Comparison of ENCODE assay signal across 1 cellular context in the genomic region with DNA sequence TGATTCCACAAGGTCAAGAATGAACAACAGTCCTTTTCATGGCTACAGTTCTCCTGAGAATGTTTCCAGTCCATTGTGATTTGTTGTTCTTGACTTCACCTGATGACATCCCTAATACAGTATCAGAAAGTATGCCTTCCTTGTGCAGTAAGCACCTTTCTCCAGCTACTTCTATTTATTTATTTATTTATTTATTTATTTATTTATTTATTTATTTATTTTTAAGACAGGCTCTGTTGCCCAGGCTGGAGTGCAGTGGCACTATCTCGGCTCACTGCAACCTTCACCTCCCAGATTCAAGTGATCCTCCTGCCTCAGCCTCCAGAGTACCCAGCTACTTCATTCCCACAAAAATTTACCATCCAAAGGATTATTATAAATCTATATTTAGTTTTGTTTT.
TF ChIP-seq lines count a peak whose summit lies in the region.

No MANE protein-coding gene starts in this region.

TF ChIP-seq in HEK293, 187 proteins besides CTCF, POLR2A, EP300 and RAD21 (continued from another document and continues in another):
- TF ChIP-seq, protein P1, sequence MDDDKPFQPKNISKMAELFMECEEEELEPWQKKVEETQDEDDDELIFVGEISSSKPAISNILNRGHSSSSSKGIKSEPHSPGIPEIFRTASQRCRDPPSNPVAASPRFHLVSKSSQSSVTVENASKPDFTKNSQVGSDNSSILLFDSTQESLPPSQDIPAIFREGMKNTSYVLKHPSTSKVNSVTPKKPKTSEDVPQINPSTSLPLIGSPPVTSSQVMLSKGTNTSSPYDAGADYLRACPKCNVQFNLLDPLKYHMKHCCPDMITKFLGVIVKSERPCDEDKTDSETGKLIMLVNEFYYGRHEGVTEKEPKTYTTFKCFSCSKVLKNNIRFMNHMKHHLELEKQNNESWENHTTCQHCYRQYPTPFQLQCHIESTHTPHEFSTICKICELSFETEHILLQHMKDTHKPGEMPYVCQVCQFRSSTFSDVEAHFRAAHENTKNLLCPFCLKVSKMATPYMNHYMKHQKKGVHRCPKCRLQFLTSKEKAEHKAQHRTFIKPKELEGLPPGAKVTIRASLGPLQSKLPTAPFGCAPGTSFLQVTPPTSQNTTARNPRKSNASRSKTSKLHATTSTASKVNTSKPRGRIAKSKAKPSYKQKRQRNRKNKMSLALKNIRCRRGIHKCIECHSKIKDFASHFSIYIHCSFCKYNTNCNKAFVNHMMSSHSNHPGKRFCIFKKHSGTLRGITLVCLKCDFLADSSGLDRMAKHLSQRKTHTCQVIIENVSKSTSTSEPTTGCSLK (tag by site-specific recombination; IDR thresholded peaks at IDR 0.05): no peak
- TF ChIP-seq ZNF76 (tag by site-specific recombination; IDR thresholded peaks at IDR 0.05; ENCODE audit: borderline replicate concordance, low read depth) (no peak), ZNF112 (tag by site-specific recombination; IDR thresholded peaks at IDR 0.05) (no peak), ZNF121 (tag by site-specific recombination; IDR thresholded peaks at IDR 0.05) (no peak), ZNF530 (tag by site-specific recombination; IDR thresholded peaks at IDR 0.05; ENCODE audit: low read depth) (no peak), WT1 (tag by site-specific recombination; IDR thresholded peaks at IDR 0.05) (no peak), GLIS2 (tag by site-specific recombination; IDR thresholded peaks at IDR 0.05) (no peak), ZNF211 (tag by site-specific recombination; IDR thresholded peaks at IDR 0.05; ENCODE audit: low read depth) (no peak), ZNF549 (tag by site-specific recombination; IDR thresholded peaks at IDR 0.05) (no peak), ZNF155 (tag by site-specific recombination; IDR thresholded peaks at IDR 0.05) (no peak), ZNF473 (tag by site-specific recombination; IDR thresholded peaks at IDR 0.05) (no peak), ZNF560 (tag by site-specific recombination; IDR thresholded peaks at IDR 0.05; ENCODE audit: borderline replicate concordance) (no peak), ZNF629 (tag by site-specific recombination; IDR thresholded peaks at IDR 0.05) (0 out of 2 replicates have a peak, but pooled peaks have one; percentile 20), ZNF391 (tag by site-specific recombination; IDR thresholded peaks at IDR 0.05; ENCODE audit: borderline replicate concordance, low read depth) (no peak), ZNF555 (tag by site-specific recombination; conservative IDR thresholded peaks at IDR 0.05) (peak; percentile 68), ZXDB (tag by site-specific recombination; IDR thresholded peaks at IDR 0.05) (0 out of 2 replicates have a peak, but pooled peaks have one; percentile 22), ZFP37 (tag by site-specific recombination; IDR thresholded peaks at IDR 0.05) (peak; percentile 48; the same call in 1 of the 2 replicates), ZNF23 (tag by site-specific recombination; IDR thresholded peaks at IDR 0.05; ENCODE audit: borderline replicate concordance) (no peak), ZNF239 (tag by site-specific recombination; IDR thresholded peaks at IDR 0.05) (no peak), TRIM28 (IDR thresholded peaks at IDR 0.05; ENCODE audit: borderline replicate concordance, low read length) (no peak), ZNF664 (tag by site-specific recombination; IDR thresholded peaks at IDR 0.05) (no peak), ZNF623 (tag by site-specific recombination; IDR thresholded peaks at IDR 0.05) (peak; percentile 64), GLI2 (tag by site-specific recombination; IDR thresholded peaks at IDR 0.05; ENCODE audit: borderline replicate concordance, low read depth) (no peak), ZSCAN30 (tag by site-specific recombination; IDR thresholded peaks at IDR 0.05) (no peak), ZNF426 (tag by site-specific recombination; IDR thresholded peaks at IDR 0.05) (peak; percentile 66), ZNF596 (tag by site-specific recombination; IDR thresholded peaks at IDR 0.05) (no peak), ZNF514 (tag by site-specific recombination; IDR thresholded peaks at IDR 0.05) (no peak), ZNF548 (tag by site-specific recombination; IDR thresholded peaks at IDR 0.05) (no peak), ZNF266 (tag by site-specific recombination; IDR thresholded peaks at IDR 0.05; ENCODE audit: low read depth) (peak; percentile 58; the same call in 1 of the 2 replicates), ZNF626 (tag by site-specific recombination; IDR thresholded peaks at IDR 0.05) (no peak), BCL11B (tag by site-specific recombination; IDR thresholded peaks at IDR 0.05; ENCODE audit: low read depth) (no peak), FEZF1 (tag by site-specific recombination; IDR thresholded peaks at IDR 0.05) (no peak), SP3 (tag by site-specific recombination; IDR thresholded peaks at IDR 0.05) (peak; percentile 32; the same call in 1 of the 2 replicates), ZNF292 (tag by site-specific recombination; IDR thresholded peaks at IDR 0.05; ENCODE audit: borderline replicate concordance, low read depth) (no peak), ZBTB20 (tag by site-specific recombination; IDR thresholded peaks at IDR 0.05) (no peak), KLF7 (tag by site-specific recombination; IDR thresholded peaks at IDR 0.05; ENCODE audit: borderline replicate concordance) (no peak), ZNF48 (tag by site-specific recombination; IDR thresholded peaks at IDR 0.05) (no peak), KLF10 (tag by site-specific recombination; IDR thresholded peaks at IDR 0.05) (no peak), ZNF138 (tag by site-specific recombination; IDR thresholded peaks at IDR 0.05; ENCODE audit: borderline replicate concordance) (no peak), ZNF16 (tag by site-specific recombination; IDR thresholded peaks at IDR 0.05; ENCODE audit: low read depth) (no peak), ZNF335 (tag by site-specific recombination; conservative IDR thresholded peaks at IDR 0.05) (no peak), ZBTB8A (tag by site-specific recombination; IDR thresholded peaks at IDR 0.05) (peak; percentile 32; the same call in 1 of the 2 replicates), ZBTB1 (tag by site-specific recombination; IDR thresholded peaks at IDR 0.05) (no peak), ZNF416 (tag by site-specific recombination; IDR thresholded peaks at IDR 0.05) (no peak), ZNF621 (tag by site-specific recombination; IDR thresholded peaks at IDR 0.05) (no peak), ZNF610 (tag by site-specific recombination; IDR thresholded peaks at IDR 0.05; ENCODE audit: borderline replicate concordance) (no peak), ZBTB48 (tag by site-specific recombination; IDR thresholded peaks at IDR 0.05) (no peak), ZNF140 (tag by site-specific recombination; IDR thresholded peaks at IDR 0.05) (peak; percentile 65)
- TF ChIP-seq, protein P2, sequence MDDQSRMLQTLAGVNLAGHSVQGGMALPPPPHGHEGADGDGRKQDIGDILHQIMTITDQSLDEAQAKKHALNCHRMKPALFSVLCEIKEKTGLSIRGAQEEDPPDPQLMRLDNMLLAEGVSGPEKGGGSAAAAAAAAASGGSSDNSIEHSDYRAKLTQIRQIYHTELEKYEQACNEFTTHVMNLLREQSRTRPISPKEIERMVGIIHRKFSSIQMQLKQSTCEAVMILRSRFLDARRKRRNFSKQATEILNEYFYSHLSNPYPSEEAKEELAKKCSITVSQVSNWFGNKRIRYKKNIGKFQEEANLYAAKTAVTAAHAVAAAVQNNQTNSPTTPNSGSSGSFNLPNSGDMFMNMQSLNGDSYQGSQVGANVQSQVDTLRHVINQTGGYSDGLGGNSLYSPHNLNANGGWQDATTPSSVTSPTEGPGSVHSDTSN (CRISPR knock-in tag; IDR thresholded peaks at IDR 0.05): no peak
- TF ChIP-seq, protein P3, sequence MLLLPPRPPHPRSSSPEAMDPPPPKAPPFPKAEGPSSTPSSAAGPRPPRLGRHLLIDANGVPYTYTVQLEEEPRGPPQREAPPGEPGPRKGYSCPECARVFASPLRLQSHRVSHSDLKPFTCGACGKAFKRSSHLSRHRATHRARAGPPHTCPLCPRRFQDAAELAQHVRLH (tag by site-specific recombination; IDR thresholded peaks at IDR 0.05): no peak
- TF ChIP-seq, protein P4, sequence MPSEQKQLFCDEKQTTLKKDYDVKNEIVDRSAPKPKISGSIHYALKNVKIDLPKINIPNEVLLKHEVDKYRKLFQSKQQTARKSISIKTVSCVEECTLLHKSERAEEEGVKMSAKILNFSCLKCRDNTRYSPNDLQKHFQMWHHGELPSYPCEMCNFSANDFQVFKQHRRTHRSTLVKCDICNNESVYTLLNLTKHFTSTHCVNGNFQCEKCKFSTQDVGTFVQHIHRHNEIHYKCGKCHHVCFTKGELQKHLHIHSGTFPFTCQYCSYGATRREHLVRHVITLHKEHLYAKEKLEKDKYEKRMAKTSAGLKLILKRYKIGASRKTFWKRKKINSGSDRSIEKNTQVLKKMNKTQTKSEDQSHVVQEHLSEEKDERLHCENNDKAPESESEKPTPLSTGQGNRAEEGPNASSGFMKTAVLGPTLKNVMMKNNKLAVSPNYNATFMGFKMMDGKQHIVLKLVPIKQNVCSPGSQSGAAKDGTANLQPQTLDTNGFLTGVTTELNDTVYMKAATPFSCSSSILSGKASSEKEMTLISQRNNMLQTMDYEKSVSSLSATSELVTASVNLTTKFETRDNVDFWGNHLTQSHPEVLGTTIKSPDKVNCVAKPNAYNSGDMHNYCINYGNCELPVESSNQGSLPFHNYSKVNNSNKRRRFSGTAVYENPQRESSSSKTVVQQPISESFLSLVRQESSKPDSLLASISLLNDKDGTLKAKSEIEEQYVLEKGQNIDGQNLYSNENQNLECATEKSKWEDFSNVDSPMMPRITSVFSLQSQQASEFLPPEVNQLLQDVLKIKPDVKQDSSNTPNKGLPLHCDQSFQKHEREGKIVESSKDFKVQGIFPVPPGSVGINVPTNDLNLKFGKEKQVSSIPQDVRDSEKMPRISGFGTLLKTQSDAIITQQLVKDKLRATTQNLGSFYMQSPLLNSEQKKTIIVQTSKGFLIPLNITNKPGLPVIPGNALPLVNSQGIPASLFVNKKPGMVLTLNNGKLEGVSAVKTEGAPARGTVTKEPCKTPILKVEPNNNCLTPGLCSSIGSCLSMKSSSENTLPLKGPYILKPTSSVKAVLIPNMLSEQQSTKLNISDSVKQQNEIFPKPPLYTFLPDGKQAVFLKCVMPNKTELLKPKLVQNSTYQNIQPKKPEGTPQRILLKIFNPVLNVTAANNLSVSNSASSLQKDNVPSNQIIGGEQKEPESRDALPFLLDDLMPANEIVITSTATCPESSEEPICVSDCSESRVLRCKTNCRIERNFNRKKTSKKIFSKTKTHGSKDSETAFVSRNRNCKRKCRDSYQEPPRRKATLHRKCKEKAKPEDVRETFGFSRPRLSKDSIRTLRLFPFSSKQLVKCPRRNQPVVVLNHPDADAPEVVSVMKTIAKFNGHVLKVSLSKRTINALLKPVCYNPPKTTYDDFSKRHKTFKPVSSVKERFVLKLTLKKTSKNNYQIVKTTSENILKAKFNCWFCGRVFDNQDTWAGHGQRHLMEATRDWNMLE (tag by site-specific recombination; conservative IDR thresholded peaks at IDR 0.05; ENCODE audit: low read depth): peak; percentile 70
- TF ChIP-seq, protein P5, sequence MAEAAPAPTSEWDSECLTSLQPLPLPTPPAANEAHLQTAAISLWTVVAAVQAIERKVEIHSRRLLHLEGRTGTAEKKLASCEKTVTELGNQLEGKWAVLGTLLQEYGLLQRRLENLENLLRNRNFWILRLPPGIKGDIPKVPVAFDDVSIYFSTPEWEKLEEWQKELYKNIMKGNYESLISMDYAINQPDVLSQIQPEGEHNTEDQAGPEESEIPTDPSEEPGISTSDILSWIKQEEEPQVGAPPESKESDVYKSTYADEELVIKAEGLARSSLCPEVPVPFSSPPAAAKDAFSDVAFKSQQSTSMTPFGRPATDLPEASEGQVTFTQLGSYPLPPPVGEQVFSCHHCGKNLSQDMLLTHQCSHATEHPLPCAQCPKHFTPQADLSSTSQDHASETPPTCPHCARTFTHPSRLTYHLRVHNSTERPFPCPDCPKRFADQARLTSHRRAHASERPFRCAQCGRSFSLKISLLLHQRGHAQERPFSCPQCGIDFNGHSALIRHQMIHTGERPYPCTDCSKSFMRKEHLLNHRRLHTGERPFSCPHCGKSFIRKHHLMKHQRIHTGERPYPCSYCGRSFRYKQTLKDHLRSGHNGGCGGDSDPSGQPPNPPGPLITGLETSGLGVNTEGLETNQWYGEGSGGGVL (tag by site-specific recombination; IDR thresholded peaks at IDR 0.05): no peak
- TF ChIP-seq, protein P6, sequence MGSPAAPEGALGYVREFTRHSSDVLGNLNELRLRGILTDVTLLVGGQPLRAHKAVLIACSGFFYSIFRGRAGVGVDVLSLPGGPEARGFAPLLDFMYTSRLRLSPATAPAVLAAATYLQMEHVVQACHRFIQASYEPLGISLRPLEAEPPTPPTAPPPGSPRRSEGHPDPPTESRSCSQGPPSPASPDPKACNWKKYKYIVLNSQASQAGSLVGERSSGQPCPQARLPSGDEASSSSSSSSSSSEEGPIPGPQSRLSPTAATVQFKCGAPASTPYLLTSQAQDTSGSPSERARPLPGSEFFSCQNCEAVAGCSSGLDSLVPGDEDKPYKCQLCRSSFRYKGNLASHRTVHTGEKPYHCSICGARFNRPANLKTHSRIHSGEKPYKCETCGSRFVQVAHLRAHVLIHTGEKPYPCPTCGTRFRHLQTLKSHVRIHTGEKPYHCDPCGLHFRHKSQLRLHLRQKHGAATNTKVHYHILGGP (tag by site-specific recombination; IDR thresholded peaks at IDR 0.05): no peak
- TF ChIP-seq, protein P7, sequence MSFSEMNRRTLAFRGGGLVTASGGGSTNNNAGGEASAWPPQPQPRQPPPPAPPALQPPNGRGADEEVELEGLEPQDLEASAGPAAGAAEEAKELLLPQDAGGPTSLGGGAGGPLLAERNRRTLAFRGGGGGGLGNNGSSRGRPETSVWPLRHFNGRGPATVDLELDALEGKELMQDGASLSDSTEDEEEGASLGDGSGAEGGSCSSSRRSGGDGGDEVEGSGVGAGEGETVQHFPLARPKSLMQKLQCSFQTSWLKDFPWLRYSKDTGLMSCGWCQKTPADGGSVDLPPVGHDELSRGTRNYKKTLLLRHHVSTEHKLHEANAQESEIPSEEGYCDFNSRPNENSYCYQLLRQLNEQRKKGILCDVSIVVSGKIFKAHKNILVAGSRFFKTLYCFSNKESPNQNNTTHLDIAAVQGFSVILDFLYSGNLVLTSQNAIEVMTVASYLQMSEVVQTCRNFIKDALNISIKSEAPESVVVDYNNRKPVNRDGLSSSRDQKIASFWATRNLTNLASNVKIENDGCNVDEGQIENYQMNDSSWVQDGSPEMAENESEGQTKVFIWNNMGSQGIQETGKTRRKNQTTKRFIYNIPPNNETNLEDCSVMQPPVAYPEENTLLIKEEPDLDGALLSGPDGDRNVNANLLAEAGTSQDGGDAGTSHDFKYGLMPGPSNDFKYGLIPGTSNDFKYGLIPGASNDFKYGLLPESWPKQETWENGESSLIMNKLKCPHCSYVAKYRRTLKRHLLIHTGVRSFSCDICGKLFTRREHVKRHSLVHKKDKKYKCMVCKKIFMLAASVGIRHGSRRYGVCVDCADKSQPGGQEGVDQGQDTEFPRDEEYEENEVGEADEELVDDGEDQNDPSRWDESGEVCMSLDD (tag by site-specific recombination; IDR thresholded peaks at IDR 0.05): no peak
